32 cellular contexts compared by ENCODE assay signal in genomic region chr1:96579639-96580038, GRCh38.
DNase-seq lines count a peak whose midpoint lies in the region; ATAC-seq, FAIRE-seq and TF ChIP-seq lines count a peak whose summit lies in the region.
"Had no signal": no experiment of that assay in that cellular context is flagged by ENCODE, and none has a peak within 500 bp of the region (broad histone marks: within the 10 kb centered on the region; RNA-seq: fewer than 3 reads in every experiment).

No MANE protein-coding gene starts in this region.

- no peaks in the 10 kb centered on the region for H3K9me3 ChIP-seq in breast epithelium
- no peaks in the 10 kb centered on the region for H3K9me3 ChIP-seq in PC-3 (ENCODE audit: low read length)
- no peaks in the 10 kb centered on the region for H3K9me3 ChIP-seq in endothelial cell of umbilical vein (replicated peaks; ENCODE audit: control insufficient read depth, insufficient read depth, low read length)
- H3K9me3 ChIP-seq in naive thymus-derived CD4-positive, alpha-beta T cell (ENCODE audit: control insufficient read depth in 2 of 3, low read length in 3 of 3) = no peaks in the 10 kb centered on the region
- H3K9me3 ChIP-seq: gastroesophageal sphincter, prostate gland, vagina had no signal

- H3K27ac ChIP-seq in breast epithelium (no peak overlapping the region), PC-3 (ENCODE audit: low read length) (no peak overlapping the region), endothelial cell of umbilical vein (ENCODE audit: insufficient read depth, low read depth, low read length) (no peak overlapping the region)
- H3K27ac ChIP-seq in naive thymus-derived CD4-positive, alpha-beta T cell (ENCODE audit: low read depth, low read length) = no peak overlapping the region
- H3K27ac ChIP-seq: coronary artery, gastroesophageal sphincter, hepatocyte, prostate gland, skin epidermis, vagina had no signal

- peaks cover 6% of the 10 kb centered on the region for H3K9me3 Mint-ChIP-seq in MCF 10A (ENCODE audit: unreplicated experiment)
- H3K9me3 Mint-ChIP-seq in naive thymus-derived CD4-positive, alpha-beta T cell = peaks cover 0 to 4% (median 0%) of the 10 kb centered on the region in 11 donors
- H3K9me3 Mint-ChIP-seq: activated CD8-positive, alpha-beta T cell treated with anti-CD3 and anti-CD28 coated beads for 36 hours; activated naive CD4-positive, alpha-beta T cell treated with anti-CD3 and anti-CD28 coated beads, Interleukin-2, amount 50 U/mL, for 24 hours; activated T-helper 17 cell treated with anti-CD3 and anti-CD28 coated beads, Interleukin-2, amount 50 U/mL, for 72 hours; CD4-positive, alpha-beta T cell; stimulated activated naive CD8-positive, alpha-beta T cell treated with anti-CD3 and anti-CD28 coated beads, Interleukin-15, Interleukin-2, amounts not matched to agents 100 ng/mL and 50 ng/mL, for 24 hours; T-cell had no signal

- DNase-seq in MCF 10A (ENCODE audit: unreplicated experiment) = peak; percentile 16
- no peak for DNase-seq in breast epithelium (ENCODE audit: low spot score in 2 of 2)
- DNase-seq in PC-3 = peak; percentile 10
- DNase-seq in endothelial cell of umbilical vein (ENCODE audit: low read depth, low spot score) = no peak
- DNase-seq in activated gamma-delta T cell (lab: John Stamatoyannopoulos, UW) = no peak
- no peak for DNase-seq in naive thymus-derived CD4-positive, alpha-beta T cell
- no peak for DNase-seq in AG08395 (ENCODE audit: low spot score)
- DNase-seq: activated CD8-positive, alpha-beta T cell treated with anti-CD3 and anti-CD28 coated beads for 36 hours; AML-193; amygdala; CD4-positive, alpha-beta T cell; effector memory CD8-positive, alpha-beta T cell; GDM1; naive B cell; NCI-H2029; NCI-H526; nucleus accumbens; T-cell had no signal

- no peak overlapping the region for H3K9ac ChIP-seq in PC-3 (ENCODE audit: low read length)
- H3K9ac ChIP-seq in endothelial cell of umbilical vein (replicated peaks; ENCODE audit: extremely low read depth, insufficient read depth, low read length) = no peak overlapping the region

- no peak overlapping the region for H3K4me3 ChIP-seq in breast epithelium
- no peak overlapping the region for H3K4me3 ChIP-seq in PC-3 (ENCODE audit: low read length)
- H3K4me3 ChIP-seq in endothelial cell of umbilical vein (replicated peaks in 1 of 3; ENCODE audit: insufficient read depth in 1 of 3, low read depth in 1 of 3, low read length in 3 of 3) = no peak overlapping the region
- H3K4me3 ChIP-seq in naive thymus-derived CD4-positive, alpha-beta T cell (ENCODE audit: low read length) = no peak overlapping the region
- H3K4me3 ChIP-seq: coronary artery, gastroesophageal sphincter, hepatocyte, prostate gland, skin epidermis, vagina had no signal

- no peaks in the 10 kb centered on the region for H3K27me3 ChIP-seq in breast epithelium
- peaks cover 35% of the 10 kb centered on the region for H3K27me3 ChIP-seq in PC-3 (ENCODE audit: low read length)
- H3K27me3 ChIP-seq in endothelial cell of umbilical vein (ENCODE audit: control insufficient read depth in 2 of 2, insufficient read depth in 2 of 2, low read length in 2 of 2) = peaks cover 3 to 7% of the 10 kb centered on the region in 2 experiments
- H3K27me3 ChIP-seq in naive thymus-derived CD4-positive, alpha-beta T cell (ENCODE audit: control insufficient read depth in 2 of 2, insufficient read depth in 2 of 2, low read length in 2 of 2) = no peaks in the 10 kb centered on the region
- H3K27me3 ChIP-seq: gastroesophageal sphincter, hepatocyte, vagina had no signal

- H3K27ac Mint-ChIP-seq in MCF 10A (ENCODE audit: low read depth, unreplicated experiment) = no peak overlapping the region
- H3K27ac Mint-ChIP-seq in naive thymus-derived CD4-positive, alpha-beta T cell = no peak overlapping the region
- H3K27ac Mint-ChIP-seq: activated CD8-positive, alpha-beta T cell treated with anti-CD3 and anti-CD28 coated beads for 36 hours; activated naive CD4-positive, alpha-beta T cell treated with anti-CD3 and anti-CD28 coated beads, Interleukin-2, amount 50 U/mL, for 24 hours; activated T-helper 17 cell treated with anti-CD3 and anti-CD28 coated beads, Interleukin-2, amount 50 U/mL, for 72 hours; CD4-positive, alpha-beta T cell; effector memory CD8-positive, alpha-beta T cell; naive B cell; stimulated activated naive CD8-positive, alpha-beta T cell treated with anti-CD3 and anti-CD28 coated beads, Interleukin-15, Interleukin-2, amounts not matched to agents 100 ng/mL and 50 ng/mL, for 24 hours; T-cell had no signal

- no peak overlapping the region for H2AFZ ChIP-seq in PC-3 (ENCODE audit: low read length)
- no peak overlapping the region for H2AFZ ChIP-seq in endothelial cell of umbilical vein (ENCODE audit: low read depth, low read length)
- H2AFZ ChIP-seq: hepatocyte had no signal

- BruUV-seq in MCF 10A (replicated peaks; lab: Mats Ljungman, UMichigan) (no TSS peak), PC-3 (replicated peaks; lab: Mats Ljungman, UMichigan) (no TSS peak), endothelial cell of umbilical vein (replicated peaks; lab: Mats Ljungman, UMichigan) (no TSS peak)

- ATAC-seq in PC-3 (no peak), GM18858 (IDR thresholded peaks at IDR 0.05; ENCODE audit: unreplicated experiment) (no peak)
- ATAC-seq in naive thymus-derived CD4-positive, alpha-beta T cell = no peak
- ATAC-seq: activated CD8-positive, alpha-beta T cell treated with anti-CD3 and anti-CD28 coated beads for 36 hours; activated T-helper 17 cell treated with anti-CD3 and anti-CD28 coated beads, Interleukin-2, amount 50 U/mL, for 72 hours; effector memory CD8-positive, alpha-beta T cell; gastroesophageal sphincter; HCT116; Panc1; T-cell had no signal

- CTCF ChIA-PET in MCF 10A (lab: Yijun Ruan, JAX) = no interaction called here
- CTCF ChIA-PET in PC-3 (lab: Charles Lee) = no interaction called here
- CTCF ChIA-PET in endothelial cell of umbilical vein (lab: Charles Lee) = interaction anchor here (1.1 kb wide), 1 partner anchor 10 kb away, joined by 4 read pairs; no protein-coding TSS in a partner anchor
- CTCF ChIA-PET in naive thymus-derived CD4-positive, alpha-beta T cell (lab: Charles Lee) = no interaction called here

- dilution Hi-C loops in endothelial cell of umbilical vein (cut with MboI; ENCODE audit: extremely low pct_ligation_motif_present, low sequenced_read_pairs) = no loop called here

- H3K4me2 ChIP-seq in PC-3 (ENCODE audit: low read length) (no peak overlapping the region), endothelial cell of umbilical vein (ENCODE audit: insufficient read depth, low read length) (no peak overlapping the region)
- H3K4me2 ChIP-seq: hepatocyte had no signal

- no peaks in the 10 kb centered on the region for H3K9me2 ChIP-seq in PC-3 (replicated peaks; ENCODE audit: low read length)

- no peak for TF ChIP-seq CTCF in MCF 10A (IDR thresholded peaks at IDR 0.05; ENCODE audit: unreplicated experiment)
- TF ChIP-seq CTCF in breast epithelium (IDR thresholded peaks at IDR 0.05) = no peak
- TF ChIP-seq CTCF in PC-3 (conservative IDR thresholded peaks at IDR 0.05; ENCODE audit: low read depth, low read length) = no peak
- TF ChIP-seq CTCF in endothelial cell of umbilical vein (IDR thresholded peaks at IDR 0.05; ENCODE audit: extremely low read depth in 1 of 2, insufficient read depth in 1 of 2, low read depth in 1 of 2, low read length in 2 of 2) = no peak

- TF ChIP-seq POLR2A in breast epithelium (IDR thresholded peaks at IDR 0.05) (no peak), endothelial cell of umbilical vein (IDR thresholded peaks at IDR 0.05; ENCODE audit: low read depth, low read length) (no peak)

- no peak for FAIRE-seq in endothelial cell of umbilical vein (lab: Jason Lieb, UNC)
- FAIRE-seq: A204.1, GM19239 had no signal

- H3K9me1 ChIP-seq in endothelial cell of umbilical vein (replicated peaks; ENCODE audit: control insufficient read depth, extremely low read depth, insufficient read depth, low read length) = no peaks in the 10 kb centered on the region

- no peaks in the 10 kb centered on the region for H3K27me3 Mint-ChIP-seq in MCF 10A (ENCODE audit: insufficient read depth, unreplicated experiment)
- H3K27me3 Mint-ChIP-seq in naive thymus-derived CD4-positive, alpha-beta T cell = peaks cover 0 to 19% (median 3%) of the 10 kb centered on the region in 5 donors
- H3K27me3 Mint-ChIP-seq: effector memory CD8-positive, alpha-beta T cell had no signal

- H3K4me3 Mint-ChIP-seq in MCF 10A (ENCODE audit: unreplicated experiment) = no peak overlapping the region
- H3K4me3 Mint-ChIP-seq in naive thymus-derived CD4-positive, alpha-beta T cell = no peak overlapping the region
- H3K4me3 Mint-ChIP-seq: activated CD8-positive, alpha-beta T cell treated with anti-CD3 and anti-CD28 coated beads for 36 hours; activated naive CD4-positive, alpha-beta T cell treated with anti-CD3 and anti-CD28 coated beads, Interleukin-2, amount 50 U/mL, for 24 hours; activated T-helper 17 cell treated with anti-CD3 and anti-CD28 coated beads, Interleukin-2, amount 50 U/mL, for 72 hours; CD4-positive, alpha-beta T cell; effector memory CD8-positive, alpha-beta T cell; naive B cell; stimulated activated naive CD8-positive, alpha-beta T cell treated with anti-CD3 and anti-CD28 coated beads, Interleukin-15, Interleukin-2, amounts not matched to agents 100 ng/mL and 50 ng/mL, for 24 hours; T-cell had no signal

- no peaks in the 10 kb centered on the region for H4K20me1 ChIP-seq in PC-3 (ENCODE audit: low read length)
- no peaks in the 10 kb centered on the region for H4K20me1 ChIP-seq in endothelial cell of umbilical vein (replicated peaks; ENCODE audit: control insufficient read depth, extremely low read depth, insufficient read depth, low read length)

- H3K4me1 Mint-ChIP-seq in MCF 10A (ENCODE audit: insufficient read depth, unreplicated experiment) = no peaks in the 10 kb centered on the region
- H3K4me1 Mint-ChIP-seq in naive thymus-derived CD4-positive, alpha-beta T cell = no peaks in the 10 kb centered on the region
- H3K4me1 Mint-ChIP-seq: activated naive CD4-positive, alpha-beta T cell treated with anti-CD3 and anti-CD28 coated beads, Interleukin-2, amount 50 U/mL, for 24 hours; activated T-helper 17 cell treated with anti-CD3 and anti-CD28 coated beads, Interleukin-2, amount 50 U/mL, for 72 hours; naive B cell; T-cell had no signal

- no peaks in the 10 kb centered on the region for H3K36me3 Mint-ChIP-seq in MCF 10A (ENCODE audit: insufficient read depth, unreplicated experiment)
- H3K36me3 Mint-ChIP-seq in naive thymus-derived CD4-positive, alpha-beta T cell = no peaks in the 10 kb centered on the region
- H3K36me3 Mint-ChIP-seq: activated naive CD4-positive, alpha-beta T cell treated with anti-CD3 and anti-CD28 coated beads, Interleukin-2, amount 50 U/mL, for 24 hours; naive B cell; T-cell had no signal

- H3F3A ChIP-seq in PC-3 (ENCODE audit: low read length, unreplicated experiment) = no peaks in the 10 kb centered on the region

- POLR2A ChIA-PET in MCF 10A (lab: Yijun Ruan, JAX) (no interaction called here), PC-3 (lab: Charles Lee; ENCODE audit: unreplicated experiment) (interaction anchor here (0.6 kb wide), 1 partner anchor 787 kb away, joined by 15 read pairs; no protein-coding TSS in a partner anchor), endothelial cell of umbilical vein (lab: Charles Lee) (no interaction called here)
- POLR2A ChIA-PET in naive thymus-derived CD4-positive, alpha-beta T cell (lab: Charles Lee) = no interaction called here

- no peaks in the 10 kb centered on the region for H3K36me3 ChIP-seq in breast epithelium
- H3K36me3 ChIP-seq in PC-3 (ENCODE audit: low read depth, low read length) = no peaks in the 10 kb centered on the region
- H3K36me3 ChIP-seq in endothelial cell of umbilical vein (ENCODE audit: control insufficient read depth in 2 of 2, extremely low read depth in 1 of 2, insufficient read depth in 2 of 2, low read length in 2 of 2) = no peaks in the 10 kb centered on the region
- H3K36me3 ChIP-seq in naive thymus-derived CD4-positive, alpha-beta T cell (ENCODE audit: control insufficient read depth in 2 of 3, insufficient read depth in 3 of 3, low read length in 3 of 3) = no peaks in the 10 kb centered on the region
- H3K36me3 ChIP-seq: gastroesophageal sphincter, prostate gland, vagina had no signal

- no peaks in the 10 kb centered on the region for H3K4me1 ChIP-seq in breast epithelium
- H3K4me1 ChIP-seq in PC-3 (ENCODE audit: insufficient read depth, low read length) = no peaks in the 10 kb centered on the region
- H3K4me1 ChIP-seq in endothelial cell of umbilical vein (ENCODE audit: control insufficient read depth, extremely low read depth, insufficient read depth, low read length) = no peaks in the 10 kb centered on the region
- no peaks in the 10 kb centered on the region for H3K4me1 ChIP-seq in naive thymus-derived CD4-positive, alpha-beta T cell (ENCODE audit: control insufficient read depth in 2 of 2, insufficient read depth in 2 of 2, low read length in 2 of 2)
- H3K4me1 ChIP-seq: prostate gland, vagina had no signal

- intact Hi-C loops in MCF 10A (cut with micrococcal nuclease) (no loop called here), breast epithelium (cut with DNase I; ENCODE audit: low total_unique reads) (loop anchor here (2.0 kb wide), 1 partner anchor 33 kb away; no protein-coding TSS in a partner anchor), PC-3 (cut with micrococcal nuclease) (no loop called here), endothelial cell of umbilical vein (cut with micrococcal nuclease) (no loop called here)
- intact Hi-C loops in naive thymus-derived CD4-positive, alpha-beta T cell (cut with micrococcal nuclease) = no loop called here

- H3K79me2 ChIP-seq in PC-3 (ENCODE audit: low read length) (no peaks in the 10 kb centered on the region), endothelial cell of umbilical vein (ENCODE audit: control insufficient read depth, insufficient read depth, low read length) (no peaks in the 10 kb centered on the region)
- H3K79me2 ChIP-seq: hepatocyte had no signal

Comparison
In these comparisons a context has a peak if more than half of its experiments do, and no peak if none do; other contexts are left out.
1. DNase-seq: peak in MCF 10A (single experiment) and PC-3 (single experiment); none in breast epithelium (0 of 2), endothelial cell of umbilical vein (single experiment), activated gamma-delta T cell (single experiment), naive thymus-derived CD4-positive, alpha-beta T cell (0 of 9) and AG08395 (single experiment).